ENCODE assay signal across 12 cellular contexts in the genomic region with DNA sequence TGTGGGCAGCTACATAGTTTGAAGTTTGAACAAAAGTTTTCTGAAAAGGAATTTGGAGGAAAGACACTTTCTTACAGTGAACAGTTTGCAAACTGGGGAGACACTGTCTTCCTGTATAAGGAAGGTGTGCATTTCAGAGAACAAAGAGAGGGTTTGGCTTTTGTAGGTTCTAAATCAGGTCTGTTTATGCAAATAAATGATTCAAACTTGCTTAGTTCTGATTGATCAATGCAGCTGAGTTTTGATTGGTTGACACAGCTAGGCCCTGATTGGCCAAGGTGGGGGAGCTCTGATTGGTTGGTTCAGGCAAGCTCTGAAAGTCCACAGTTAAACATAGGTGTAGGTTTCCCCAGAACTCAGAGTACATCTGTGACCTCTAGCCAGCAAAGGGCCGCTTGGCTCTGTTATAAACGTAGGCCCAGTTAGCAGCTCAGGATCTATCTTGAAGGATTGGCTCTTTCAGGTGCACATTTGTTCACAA.
A peak's percentile ranks its signal among the peaks of the same experiment; 100 is the strongest.
DNase-seq lines count a peak whose midpoint lies in the region; ATAC-seq, FAIRE-seq and TF ChIP-seq lines count a peak whose summit lies in the region.
"Had no signal": no experiment of that assay in that cellular context is flagged by ENCODE, and none has a peak within 500 bp of the region (broad histone marks: within the 10 kb centered on the region; RNA-seq: fewer than 3 reads in every experiment).

No MANE protein-coding gene starts in this region.

- DNase-seq in GM12891 (ENCODE audit: insufficient read length, low spot score), result no peak
- no peak for DNase-seq in activated T-helper 2 cell treated with anti-CD3 and anti-CD28 coated beads, Interferon-gamma antibody, Interleukin-2, Interleukin-4, amounts not matched to agents 10 μg/mL and 5 μg/mL and 100 μg/mL, durations not matched to agents 14 hours and 24 hours and 36 hours (ENCODE audit: low spot score)
- no peak for DNase-seq in DMS53 (lab: John Stamatoyannopoulos, UW)
- DNase-seq in anterior cingulate cortex (lab: John Stamatoyannopoulos, UW), result no peak
- DNase-seq in HTR-8/SVneo (ENCODE audit: insufficient read length, low spot score), result no peak
- no peak for DNase-seq in cerebellum (ENCODE audit: low spot score)
- DNase-seq: NCI-H524, posterior cingulate gyrus, upper lobe of left lung had no signal

- FAIRE-seq in GM12891 (lab: Jason Lieb, UNC), result no peak
- no peak for FAIRE-seq in HTR-8/SVneo (lab: Jason Lieb, UNC)
- FAIRE-seq: G401.6 had no signal

- peaks cover 20% of the 10 kb centered on the region for H3K9me3 Mint-ChIP-seq in activated T-helper 2 cell treated with anti-CD3 and anti-CD28 coated beads, Interferon-gamma antibody, Interleukin-2, Interleukin-4, amounts not matched to agents 10 μg/mL and 5 μg/mL and 100 μg/mL, durations not matched to agents 14 hours and 24 hours and 36 hours

- peak overlapping the region; percentile 92 for H3K27ac Mint-ChIP-seq in activated T-helper 2 cell treated with anti-CD3 and anti-CD28 coated beads, Interferon-gamma antibody, Interleukin-2, Interleukin-4, amounts not matched to agents 10 μg/mL and 5 μg/mL and 100 μg/mL, durations not matched to agents 14 hours and 24 hours and 36 hours

- H3K4me1 Mint-ChIP-seq in activated T-helper 2 cell treated with anti-CD3 and anti-CD28 coated beads, Interferon-gamma antibody, Interleukin-2, Interleukin-4, amounts not matched to agents 10 μg/mL and 5 μg/mL and 100 μg/mL, durations not matched to agents 14 hours and 24 hours and 36 hours (ENCODE audit: low read depth), result peaks cover 60% of the 10 kb centered on the region

- peak overlapping the region; percentile 20 for H3K4me3 Mint-ChIP-seq in activated T-helper 2 cell treated with anti-CD3 and anti-CD28 coated beads, Interferon-gamma antibody, Interleukin-2, Interleukin-4, amounts not matched to agents 10 μg/mL and 5 μg/mL and 100 μg/mL, durations not matched to agents 14 hours and 24 hours and 36 hours (ENCODE audit: low read depth)

- H3K36me3 Mint-ChIP-seq in activated T-helper 2 cell treated with anti-CD3 and anti-CD28 coated beads, Interferon-gamma antibody, Interleukin-2, Interleukin-4, amounts not matched to agents 10 μg/mL and 5 μg/mL and 100 μg/mL, durations not matched to agents 14 hours and 24 hours and 36 hours (ENCODE audit: low read depth), result peaks cover 12% of the 10 kb centered on the region

- no peaks in the 10 kb centered on the region for H3K27me3 Mint-ChIP-seq in activated T-helper 2 cell treated with anti-CD3 and anti-CD28 coated beads, Interferon-gamma antibody, Interleukin-2, Interleukin-4, amounts not matched to agents 10 μg/mL and 5 μg/mL and 100 μg/mL, durations not matched to agents 14 hours and 24 hours and 36 hours (ENCODE audit: low read depth)

- intact Hi-C loops in activated T-helper 2 cell treated with anti-CD3 and anti-CD28 coated beads, Interferon-gamma antibody, Interleukin-2, Interleukin-4, amounts not matched to agents 10 μg/mL and 5 μg/mL and 100 μg/mL, durations not matched to agents 14 hours and 24 hours and 36 hours (cut with micrococcal nuclease), result loop anchor here (1.0 kb wide), 1 partner anchor 7 kb away; no protein-coding TSS in a partner anchor

- peak; percentile 41 for ATAC-seq in GM19372 (IDR thresholded peaks at IDR 0.05; ENCODE audit: low read depth, unreplicated experiment)
- ATAC-seq in HG03103 (IDR thresholded peaks at IDR 0.05; ENCODE audit: low read depth, unreplicated experiment), result peak; percentile 36

- peak; percentile 93 for TF ChIP-seq POLR2A in GM12891 (IDR thresholded peaks at IDR 0.05; ENCODE audit: low read depth, low read length)

TF ChIP-seq in GM12891, 5 proteins besides CTCF, POLR2A, EP300 and RAD21:
- TF ChIP-seq TAF1 (IDR thresholded peaks at IDR 0.05; ENCODE audit: low read depth, low read length) (peak; percentile 84), POLR2AphosphoS5 (IDR thresholded peaks at IDR 0.05; ENCODE audit: low read depth, low read length) (peak; percentile 96), POU2F2 (IDR thresholded peaks at IDR 0.05; ENCODE audit: low read depth, low read length) (peak; percentile 85; the same call in 1 of the 2 replicates), PAX5 (IDR thresholded peaks at IDR 0.05; ENCODE audit: insufficient read depth, low read length, severe bottlenecking) (no peak), SPI1 (IDR thresholded peaks at IDR 0.05; ENCODE audit: low read depth, low read length) (no peak)
TF ChIP-seq in GM12891: peak in this region for 3.
